In genomic region chr2:64852771-64853241, GRCh38 we compare ENCODE assay signal across 13 cellular contexts.
A peak's percentile ranks its signal among the peaks of the same experiment; 100 is the strongest.
DNase-seq lines count a peak whose midpoint lies in the region; ATAC-seq and TF ChIP-seq lines count a peak whose summit lies in the region.
"Had no signal": no experiment of that assay in that cellular context is flagged by ENCODE, and none has a peak within 500 bp of the region (broad histone marks: within the 10 kb centered on the region; RNA-seq: fewer than 3 reads in every experiment).

No MANE protein-coding gene starts in this region.

- TF ChIP-seq CTCF in Loucy (conservative IDR thresholded peaks at IDR 0.05; ENCODE audit: low read length) = no peak
- no peak for TF ChIP-seq CTCF in WTC11 (IDR thresholded peaks at IDR 0.05)
- no peak for TF ChIP-seq CTCF in mammary epithelial cell (conservative IDR thresholded peaks at IDR 0.05 in 1 of 2, IDR thresholded peaks at IDR 0.05 in 1 of 2; ENCODE audit: extremely low read depth in 1 of 2, insufficient read depth in 1 of 2, low read depth in 1 of 2, low read length in 2 of 2)

- H3K18ac ChIP-seq in mesenchymal stem cell (ENCODE audit: low read depth in 1 of 2, low read length in 2 of 2) = peak overlapping the region in 1 of 2 experiments; percentile 48

- H3K79me2 ChIP-seq in Loucy (ENCODE audit: insufficient read depth, low read length) (no peaks in the 10 kb centered on the region), mammary epithelial cell (ENCODE audit: insufficient read depth, low read length) (no peaks in the 10 kb centered on the region)

- H4K8ac ChIP-seq in mesenchymal stem cell (ENCODE audit: low read length) = peak overlapping the region; percentile 75

- 97% methylated on average over 4 of the region's 4 CpGs for WGBS in mesenchymal stem cell
- WGBS in mammary epithelial cell (ENCODE audit: low coverage, missing lambda C conversion rate) = 100% methylated on average over 4 of the region's 4 CpGs

- no peak overlapping the region for H2BK15ac ChIP-seq in mesenchymal stem cell (ENCODE audit: low read depth, poor library complexity, severe bottlenecking)

- peak; percentile 62 for DNase-seq in Ammon's horn (ENCODE audit: low spot score)
- no peak for DNase-seq in WTC11 (ENCODE audit: low spot score)
- DNase-seq in mesenchymal stem cell = no peak
- DNase-seq in cortex of kidney (lab: John Stamatoyannopoulos, UW) = no peak
- no peak for DNase-seq in HAP-1 (ENCODE audit: low spot score in 2 of 2)
- DNase-seq in SJCRH30 = no peak
- DNase-seq in mammary epithelial cell = no peak
- DNase-seq: activated CD8-positive, alpha-beta memory T cell treated with anti-CD3 and anti-CD28 coated beads for 24 hours; MM.1S; NCI-H524 had no signal

- H3K14ac ChIP-seq in mesenchymal stem cell (ENCODE audit: low read length in 2 of 2) = no peak overlapping the region

- no peaks in the 10 kb centered on the region for H3F3A ChIP-seq in Loucy (ENCODE audit: low read depth)

- in situ Hi-C loops in HAP-1 (cut with MboI; ENCODE audit: low sequenced_read_pairs) = no loop called here
- in situ Hi-C loops in mammary epithelial cell (cut with MboI; ENCODE audit: low sequenced_read_pairs in 2 of 2) = no loop called here

- no TSS peak for BruUV-seq in mammary epithelial cell (replicated peaks; lab: Mats Ljungman, UMichigan)

- H3K4me3 Mint-ChIP-seq in WTC11 = no peak overlapping the region
- H3K4me3 Mint-ChIP-seq: central memory CD8-positive, alpha-beta T cell had no signal

- dilution Hi-C loops in mammary epithelial cell (cut with HindIII; ENCODE audit: low sequenced_read_pairs) = loop anchor here (5.0 kb wide), 1 partner anchor 56 kb away; no protein-coding TSS in a partner anchor

- no peaks in the 10 kb centered on the region for H3K9me3 Mint-ChIP-seq in WTC11
- H3K9me3 Mint-ChIP-seq: activated naive CD4-positive, alpha-beta T cell treated with anti-CD3 and anti-CD28 coated beads, Interleukin-2, amount 50 U/mL, for 72 hours; central memory CD8-positive, alpha-beta T cell had no signal

- H2AFZ ChIP-seq in Loucy (ENCODE audit: low read length) = peak overlapping the region; percentile 75
- peak overlapping the region; percentile 51 for H2AFZ ChIP-seq in mesenchymal stem cell (ENCODE audit: low read depth, low read length)
- H2AFZ ChIP-seq in mammary epithelial cell (ENCODE audit: low read depth, low read length) = no peak overlapping the region

- no peak overlapping the region for H2BK120ac ChIP-seq in mesenchymal stem cell (ENCODE audit: low read depth, low read length)

- H3K4me1 ChIP-seq in Loucy (ENCODE audit: insufficient read depth, low read length, poor library complexity, severe bottlenecking) (peaks cover 7% of the 10 kb centered on the region), mesenchymal stem cell (ENCODE audit: control insufficient read depth, insufficient read depth, low read depth, low read length) (peaks cover 7% of the 10 kb centered on the region), HAP-1 (peaks cover 6% of the 10 kb centered on the region), SJCRH30 (peaks cover 11% of the 10 kb centered on the region), mammary epithelial cell (ENCODE audit: insufficient read depth, low read length) (peaks cover 15% of the 10 kb centered on the region)

- POLR2A ChIA-PET in WTC11 (lab: Charles Lee) = interaction anchor here (1.2 kb wide), 1 partner anchor 102 kb away, joined by 4 read pairs; no protein-coding TSS in a partner anchor

- H2AK5ac ChIP-seq in mesenchymal stem cell (ENCODE audit: low read length, severe bottlenecking) = peak overlapping the region; percentile 43

- H3K9me3 ChIP-seq in Loucy (ENCODE audit: insufficient read depth, low read depth, low read length) = no peaks in the 10 kb centered on the region
- no peaks in the 10 kb centered on the region for H3K9me3 ChIP-seq in mesenchymal stem cell (ENCODE audit: control insufficient read depth, low read length)
- no peaks in the 10 kb centered on the region for H3K9me3 ChIP-seq in HAP-1
- no peaks in the 10 kb centered on the region for H3K9me3 ChIP-seq in SJCRH30 (replicated peaks)
- no peaks in the 10 kb centered on the region for H3K9me3 ChIP-seq in mammary epithelial cell (replicated peaks; ENCODE audit: insufficient read depth, low read length)

- no peak for ATAC-seq in WTC11
- ATAC-seq: activated naive CD4-positive, alpha-beta T cell treated with anti-CD3 and anti-CD28 coated beads, Interleukin-2, amount 50 U/mL, for 72 hours had no signal

- CTCF ChIA-PET in WTC11 (lab: Charles Lee) = interaction anchor here (0.8 kb wide), 1 partner anchor 12 kb away, joined by 3 read pairs; no protein-coding TSS in a partner anchor
- CTCF ChIA-PET in mammary epithelial cell (lab: Charles Lee; ENCODE audit: low non-redundant PET) = no interaction called here

- H3K23ac ChIP-seq in mesenchymal stem cell (ENCODE audit: low read length in 2 of 2) = no peak overlapping the region

- no peaks in the 10 kb centered on the region for H3K36me3 Mint-ChIP-seq in WTC11
- H3K36me3 Mint-ChIP-seq: activated naive CD4-positive, alpha-beta T cell treated with anti-CD3 and anti-CD28 coated beads, Interleukin-2, amount 50 U/mL, for 72 hours had no signal

- peaks cover 12% of the 10 kb centered on the region for H3K4me1 Mint-ChIP-seq in WTC11
- H3K4me1 Mint-ChIP-seq: central memory CD8-positive, alpha-beta T cell had no signal

- no peak overlapping the region for H3K4ac ChIP-seq in mesenchymal stem cell (ENCODE audit: low read depth in 1 of 2, low read length in 2 of 2)

- H3K36me3 ChIP-seq in Loucy (ENCODE audit: insufficient read depth, low read length) = no peaks in the 10 kb centered on the region
- no peaks in the 10 kb centered on the region for H3K36me3 ChIP-seq in mesenchymal stem cell (ENCODE audit: control insufficient read depth in 1 of 2, insufficient read depth in 2 of 2, low read depth in 1 of 2, low read length in 2 of 2)
- no peaks in the 10 kb centered on the region for H3K36me3 ChIP-seq in HAP-1 (replicated peaks)
- H3K36me3 ChIP-seq in SJCRH30 = no peaks in the 10 kb centered on the region
- no peaks in the 10 kb centered on the region for H3K36me3 ChIP-seq in mammary epithelial cell (ENCODE audit: insufficient read depth, low read length)

- no peaks in the 10 kb centered on the region for H3K27me3 ChIP-seq in Loucy (ENCODE audit: insufficient read depth, low read length, poor library complexity, severe bottlenecking)
- H3K27me3 ChIP-seq in mesenchymal stem cell (ENCODE audit: control insufficient read depth in 1 of 2, insufficient read depth in 1 of 2, low read length in 2 of 2) = no peaks in the 10 kb centered on the region
- no peaks in the 10 kb centered on the region for H3K27me3 ChIP-seq in HAP-1 (ENCODE audit: low read depth)
- H3K27me3 ChIP-seq in SJCRH30 = no peaks in the 10 kb centered on the region
- no peaks in the 10 kb centered on the region for H3K27me3 ChIP-seq in mammary epithelial cell (ENCODE audit: insufficient read depth, low read length)

- H4K20me1 ChIP-seq in Loucy (ENCODE audit: insufficient read depth, low read length, poor library complexity, severe bottlenecking) = no peaks in the 10 kb centered on the region
- H4K20me1 ChIP-seq in mammary epithelial cell (ENCODE audit: insufficient read depth, low read length) = no peaks in the 10 kb centered on the region

- H3K27ac Mint-ChIP-seq in WTC11 = 0 out of 2 replicates have a peak overlapping the region, but pooled peaks have one; percentile 22
- H3K27ac Mint-ChIP-seq: activated naive CD4-positive, alpha-beta T cell treated with anti-CD3 and anti-CD28 coated beads, Interleukin-2, amount 50 U/mL, for 72 hours had no signal

- H3K9me2 ChIP-seq in Loucy (replicated peaks; ENCODE audit: low read depth, low read length) = no peaks in the 10 kb centered on the region

- H2BK12ac ChIP-seq in mesenchymal stem cell (ENCODE audit: low read length in 2 of 2) = peak overlapping the region in 1 of 2 experiments; percentile 94

- H3K27me3 Mint-ChIP-seq in WTC11 (ENCODE audit: low read depth) = peaks cover 11% of the 10 kb centered on the region
- H3K27me3 Mint-ChIP-seq: central memory CD8-positive, alpha-beta T cell had no signal

- no peaks in the 10 kb centered on the region for H3K79me1 ChIP-seq in mesenchymal stem cell (replicated peaks; ENCODE audit: low read length, poor library complexity, severe bottlenecking)

- H3K4me3 ChIP-seq in Loucy (ENCODE audit: low read length, poor library complexity, severe bottlenecking) = no peak overlapping the region
- no peak overlapping the region for H3K4me3 ChIP-seq in mesenchymal stem cell (ENCODE audit: insufficient read depth in 1 of 2, low read depth in 1 of 2, low read length in 2 of 2)
- H3K4me3 ChIP-seq in HAP-1 = no peak overlapping the region
- H3K4me3 ChIP-seq in SJCRH30 = no peak overlapping the region
- H3K4me3 ChIP-seq in mammary epithelial cell (replicated peaks in 1 of 3; ENCODE audit: insufficient read depth in 1 of 3, low read depth in 2 of 3, low read length in 3 of 3) = no peak overlapping the region

- no peak overlapping the region for H4K91ac ChIP-seq in mesenchymal stem cell (ENCODE audit: low read length)

- H3K27ac ChIP-seq in mesenchymal stem cell (ENCODE audit: low read length, poor library complexity, severe bottlenecking) = no peak overlapping the region
- H3K27ac ChIP-seq in SJCRH30 = no peak overlapping the region
- no peak overlapping the region for H3K27ac ChIP-seq in mammary epithelial cell (ENCODE audit: insufficient read depth, low read depth, low read length)

- H2BK5ac ChIP-seq in mesenchymal stem cell (ENCODE audit: low read depth, low read length, poor library complexity, severe bottlenecking) = no peak overlapping the region

- intact Hi-C loops in mammary epithelial cell (cut with micrococcal nuclease) = no loop called here

- H3K4me2 ChIP-seq in Loucy (ENCODE audit: low read depth, low read length, poor library complexity, severe bottlenecking) (no peak overlapping the region), mesenchymal stem cell (ENCODE audit: low read length, poor library complexity, severe bottlenecking) (no peak overlapping the region), mammary epithelial cell (ENCODE audit: insufficient read depth, low read depth, low read length) (no peak overlapping the region)

- no peak overlapping the region for H3K9ac ChIP-seq in Loucy (ENCODE audit: low read depth, low read length, poor library complexity, severe bottlenecking)
- peak overlapping the region; percentile 33 for H3K9ac ChIP-seq in mesenchymal stem cell (ENCODE audit: low read length)
- no peak overlapping the region for H3K9ac ChIP-seq in mammary epithelial cell (ENCODE audit: insufficient read depth, low read length)

TF ChIP-seq in WTC11, 78 proteins besides CTCF, POLR2A, EP300 and RAD21 (continues in another document):
- TF ChIP-seq TP53 (CRISPR knock-in tag; IDR thresholded peaks at IDR 0.05) = no peak
- no peak for TF ChIP-seq GABPB1 (CRISPR knock-in tag; IDR thresholded peaks at IDR 0.05)
- no peak for TF ChIP-seq E2F4 (CRISPR knock-in tag; IDR thresholded peaks at IDR 0.05; ENCODE audit: borderline replicate concordance, low read depth)
